In the genomic region with DNA sequence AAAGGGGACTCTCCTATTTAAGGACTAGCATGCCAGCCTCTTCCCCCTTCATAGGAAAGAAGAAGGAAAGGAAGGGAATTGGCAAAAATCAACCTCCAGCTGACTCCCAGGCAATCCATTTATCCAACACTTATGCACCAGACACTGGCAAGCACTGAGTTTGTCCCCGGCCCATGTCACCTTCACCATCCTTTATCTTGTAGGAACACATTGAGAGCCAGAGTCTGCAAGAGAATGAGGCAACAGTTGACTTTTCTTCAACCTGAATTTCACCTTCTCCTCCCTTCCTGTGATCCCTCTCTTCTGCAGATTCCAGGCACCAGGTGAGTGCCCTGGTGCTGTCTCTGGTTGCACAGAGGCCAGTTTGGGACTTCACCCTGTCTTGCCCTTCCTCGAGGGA, we compare ENCODE assay signal across 35 cellular contexts.
"Had no signal": no experiment of that assay in that cellular context is flagged by ENCODE, and none has a peak within 500 bp of the region (broad histone marks: within the 10 kb centered on the region; RNA-seq: fewer than 3 reads in every experiment).

No MANE protein-coding gene starts in this region.

- ATAC-seq: activated CD4-positive, alpha-beta T cell treated with anti-CD3 and anti-CD28 coated beads for 36 hours; activated CD8-positive, alpha-beta memory T cell treated with anti-CD3 and anti-CD28 coated beads, Interleukin-2, amount 10 ng/mL, durations not matched to agents 7 days and 5 days; activated CD8-positive, alpha-beta T cell treated with anti-CD3 and anti-CD28 coated beads, Interleukin-2, amount 10 ng/mL, durations not matched to agents 7 days and 5 days; activated naive CD8-positive, alpha-beta T cell treated with anti-CD3 and anti-CD28 coated beads, Interleukin-2, amount 50 U/mL, for 24 hours; body of pancreas; esophagus mucosa; T-helper 17 cell had no signal

- H3K4me1 Mint-ChIP-seq: activated CD4-positive, alpha-beta T cell treated with anti-CD3 and anti-CD28 coated beads for 36 hours; activated CD4-positive, alpha-beta T cell treated with anti-CD3 and anti-CD28 coated beads, Interleukin-2, amount 10 ng/mL, durations not matched to agents 24 days and 14 days; activated CD8-positive, alpha-beta memory T cell treated with anti-CD3 and anti-CD28 coated beads, Interleukin-2, amount 10 ng/mL, durations not matched to agents 7 days and 5 days; activated naive CD4-positive, alpha-beta T cell treated with anti-CD3 and anti-CD28 coated beads, Interleukin-2, amount 50 U/mL, for 24 hours; activated naive CD8-positive, alpha-beta T cell treated with anti-CD3 and anti-CD28 coated beads for 36 hours; activated naive CD8-positive, alpha-beta T cell treated with anti-CD3 and anti-CD28 coated beads, Interleukin-2, amount 50 U/mL, for 24 hours; endodermal cell; T-helper 17 cell had no signal

- FAIRE-seq: colon, frontal cortex had no signal

- H3K9me3 ChIP-seq: adrenal gland, body of pancreas had no signal

- DNase-seq: activated CD4-positive, alpha-beta memory T cell treated with anti-CD3 and anti-CD28 coated beads for 36 hours; activated CD4-positive, alpha-beta T cell treated with anti-CD3 and anti-CD28 coated beads for 36 hours; activated CD4-positive, alpha-beta T cell treated with anti-CD3 and anti-CD28 coated beads, Interleukin-2, amount 10 ng/mL, durations not matched to agents 24 days and 14 days; activated CD4-positive, CD25-positive, alpha-beta regulatory T cell; activated CD4-positive, CD25-positive, alpha-beta regulatory T cell treated with anti-CD3 and anti-CD28 coated beads, Interleukin-2, amount 50 U/mL, for 72 hours; activated CD8-positive, alpha-beta memory T cell treated with anti-CD3 and anti-CD28 coated beads, Interleukin-2, amount 10 ng/mL, durations not matched to agents 7 days and 5 days; activated CD8-positive, alpha-beta memory T cell treated with anti-CD3 and anti-CD28 coated beads, Interleukin-2, amount 50 U/mL, for 4 hours; activated CD8-positive, alpha-beta T cell treated with anti-CD3 and anti-CD28 coated beads, Interleukin-2, amount 10 ng/mL, durations not matched to agents 7 days and 5 days; activated effector memory CD4-positive, alpha-beta T cell treated with anti-CD3 and anti-CD28 coated beads, Interleukin-2, amount 50 U/mL, for 16 hours; activated naive CD4-positive, alpha-beta T cell treated with anti-CD3 and anti-CD28 coated beads for 36 hours; activated naive CD8-positive, alpha-beta T cell treated with anti-CD3 and anti-CD28 coated beads for 36 hours; activated naive CD8-positive, alpha-beta T cell treated with anti-CD3 and anti-CD28 coated beads, Interleukin-2, amount 50 U/mL, for 24 hours; activated T-cell treated with anti-CD3 and anti-CD28 coated beads, Interleukin-2, amount 50 U/mL, for 1 hour; activated T-cell treated with anti-CD3 and anti-CD28 coated beads, Interleukin-2, amount 50 U/mL, for 48 hours; adrenal gland; amygdala; aorta; body of pancreas; caudate nucleus; cortex of kidney; dermis blood vessel endothelial cell; effector CD8-positive, alpha-beta T cell; endodermal cell; foreskin fibroblast; glutamatergic neuron; T-helper 1 cell; T-helper 17 cell; T1000 had no signal

- H3K36me3 Mint-ChIP-seq: activated CD4-positive, alpha-beta memory T cell treated with anti-CD3 and anti-CD28 coated beads for 36 hours; activated CD8-positive, alpha-beta memory T cell treated with anti-CD3 and anti-CD28 coated beads, Interleukin-2, amount 10 ng/mL, durations not matched to agents 7 days and 5 days; activated naive CD4-positive, alpha-beta T cell treated with anti-CD3 and anti-CD28 coated beads, Interleukin-2, amount 50 U/mL, for 24 hours; activated naive CD8-positive, alpha-beta T cell treated with anti-CD3 and anti-CD28 coated beads for 36 hours had no signal

- H3K4me3 Mint-ChIP-seq: activated CD4-positive, alpha-beta memory T cell treated with anti-CD3 and anti-CD28 coated beads for 36 hours; activated CD4-positive, alpha-beta T cell treated with anti-CD3 and anti-CD28 coated beads for 36 hours; activated CD4-positive, alpha-beta T cell treated with anti-CD3 and anti-CD28 coated beads, Interleukin-2, amount 10 ng/mL, durations not matched to agents 24 days and 14 days; activated CD8-positive, alpha-beta memory T cell treated with anti-CD3 and anti-CD28 coated beads, Interleukin-2, amount 10 ng/mL, durations not matched to agents 7 days and 5 days; activated CD8-positive, alpha-beta T cell treated with anti-CD3 and anti-CD28 coated beads, Interleukin-2, amount 10 ng/mL, durations not matched to agents 7 days and 5 days; activated naive CD4-positive, alpha-beta T cell treated with anti-CD3 and anti-CD28 coated beads for 36 hours; activated naive CD4-positive, alpha-beta T cell treated with anti-CD3 and anti-CD28 coated beads, Interleukin-2, amount 50 U/mL, for 24 hours; activated naive CD8-positive, alpha-beta T cell treated with anti-CD3 and anti-CD28 coated beads for 36 hours; activated naive CD8-positive, alpha-beta T cell treated with anti-CD3 and anti-CD28 coated beads, Interleukin-2, amount 50 U/mL, for 24 hours; activated T-helper 1 cell treated with anti-CD3 and anti-CD28 coated beads, Interleukin-12 subunit alpha, Interleukin-12 subunit beta, Interleukin-2, Interleukin-4 antibody, amounts not matched to agents 30 ng/mL and 10 ng/mL and 1 ng/mL, durations not matched to agents 14 hours and 24 hours and 36 hours; endodermal cell; T-helper 17 cell; T-helper 2 cell treated with Interferon-gamma antibody and Interleukin-4, amounts not matched to agents 5 μg/mL and 100 μg/mL, for 36 hours had no signal

- H3K27ac ChIP-seq: adrenal gland, body of pancreas had no signal

- H3K27ac Mint-ChIP-seq: activated CD4-positive, alpha-beta memory T cell treated with anti-CD3 and anti-CD28 coated beads for 36 hours; activated CD4-positive, alpha-beta T cell treated with anti-CD3 and anti-CD28 coated beads for 36 hours; activated CD4-positive, alpha-beta T cell treated with anti-CD3 and anti-CD28 coated beads, Interleukin-2, amount 10 ng/mL, durations not matched to agents 24 days and 14 days; activated CD8-positive, alpha-beta memory T cell treated with anti-CD3 and anti-CD28 coated beads, Interleukin-2, amount 10 ng/mL, durations not matched to agents 7 days and 5 days; activated CD8-positive, alpha-beta T cell treated with anti-CD3 and anti-CD28 coated beads, Interleukin-2, amount 10 ng/mL, durations not matched to agents 7 days and 5 days; activated naive CD4-positive, alpha-beta T cell treated with anti-CD3 and anti-CD28 coated beads for 36 hours; activated naive CD4-positive, alpha-beta T cell treated with anti-CD3 and anti-CD28 coated beads, Interleukin-2, amount 50 U/mL, for 24 hours; activated naive CD8-positive, alpha-beta T cell treated with anti-CD3 and anti-CD28 coated beads for 36 hours; activated naive CD8-positive, alpha-beta T cell treated with anti-CD3 and anti-CD28 coated beads, Interleukin-2, amount 50 U/mL, for 24 hours; activated T-helper 1 cell treated with anti-CD3 and anti-CD28 coated beads, Interleukin-12 subunit alpha, Interleukin-12 subunit beta, Interleukin-2, Interleukin-4 antibody, amounts not matched to agents 30 ng/mL and 10 ng/mL and 1 ng/mL, durations not matched to agents 14 hours and 24 hours and 36 hours; activated T-helper 2 cell treated with anti-CD3 and anti-CD28 coated beads, Interferon-gamma antibody, Interleukin-2, Interleukin-4, amounts not matched to agents 10 μg/mL and 5 μg/mL and 100 μg/mL, durations not matched to agents 14 hours and 24 hours and 36 hours; endodermal cell; T-helper 17 cell; T-helper 2 cell treated with Interferon-gamma antibody and Interleukin-4, amounts not matched to agents 5 μg/mL and 100 μg/mL, for 36 hours had no signal

- H3K9me3 Mint-ChIP-seq: activated CD4-positive, alpha-beta memory T cell treated with anti-CD3 and anti-CD28 coated beads for 36 hours; activated CD4-positive, alpha-beta T cell treated with anti-CD3 and anti-CD28 coated beads, Interleukin-2, amount 10 ng/mL, durations not matched to agents 24 days and 14 days; activated naive CD4-positive, alpha-beta T cell treated with anti-CD3 and anti-CD28 coated beads for 36 hours; activated naive CD4-positive, alpha-beta T cell treated with anti-CD3 and anti-CD28 coated beads, Interleukin-2, amount 50 U/mL, for 24 hours; activated naive CD8-positive, alpha-beta T cell treated with anti-CD3 and anti-CD28 coated beads for 36 hours; activated naive CD8-positive, alpha-beta T cell treated with anti-CD3 and anti-CD28 coated beads, Interleukin-2, amount 50 U/mL, for 24 hours; activated T-helper 1 cell treated with anti-CD3 and anti-CD28 coated beads, Interleukin-12 subunit alpha, Interleukin-12 subunit beta, Interleukin-2, Interleukin-4 antibody, amounts not matched to agents 30 ng/mL and 10 ng/mL and 1 ng/mL, durations not matched to agents 14 hours and 24 hours and 36 hours; activated T-helper 2 cell treated with anti-CD3 and anti-CD28 coated beads, Interferon-gamma antibody, Interleukin-2, Interleukin-4, amounts not matched to agents 10 μg/mL and 5 μg/mL and 100 μg/mL, durations not matched to agents 14 hours and 24 hours and 36 hours; endodermal cell; T-helper 2 cell treated with Interferon-gamma antibody and Interleukin-4, amounts not matched to agents 5 μg/mL and 100 μg/mL, for 36 hours had no signal

- H3K36me3 ChIP-seq: adrenal gland had no signal

- H3K4me3 ChIP-seq: adrenal gland, body of pancreas had no signal

- H3K27me3 ChIP-seq: adrenal gland, body of pancreas had no signal
